ENCODE assay signal across 8 cellular contexts in the genomic region with DNA sequence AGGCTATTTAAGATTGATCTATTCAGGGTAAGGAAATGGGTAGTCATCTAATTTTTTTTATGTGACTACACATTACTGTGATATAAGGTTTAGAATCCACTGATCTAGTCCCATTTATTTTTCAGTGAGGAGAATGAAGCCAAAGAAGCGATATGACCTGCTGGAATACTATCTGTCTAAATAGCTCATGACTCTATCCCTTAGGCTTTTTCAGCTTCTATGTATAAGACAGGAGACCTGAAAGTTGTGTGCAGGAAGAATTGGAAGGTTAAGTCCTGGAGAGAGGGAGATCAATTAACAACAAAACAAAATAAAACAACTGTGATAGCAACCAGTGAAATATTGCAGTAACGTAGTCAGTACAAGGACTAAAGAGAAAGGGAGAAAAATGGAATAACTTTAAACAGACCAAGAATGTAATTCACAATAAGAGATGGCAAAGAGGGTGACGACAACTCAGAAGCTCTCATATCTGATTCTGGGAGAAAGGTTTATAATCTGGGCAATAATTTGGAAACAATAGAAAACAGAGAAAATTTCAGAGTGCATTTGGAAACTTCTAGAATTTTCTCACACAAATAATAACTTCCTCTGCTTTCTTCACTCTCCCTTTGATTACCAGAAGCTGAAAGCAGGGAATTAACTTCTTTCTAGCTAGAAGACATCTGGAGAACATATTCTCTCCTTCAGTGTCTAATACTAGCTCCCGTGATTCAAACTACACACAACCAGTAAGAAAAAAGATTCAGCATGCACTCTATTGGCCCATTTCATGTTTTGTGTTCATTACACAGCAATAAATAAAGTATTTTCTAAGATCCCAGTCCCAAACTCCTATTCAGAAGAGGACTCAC. TPM values are rescaled to one million over a fixed set of nuclear protein-coding genes. Genes with fewer than 3 reads are reported as not detected.
DNase-seq lines count a peak whose midpoint lies in the region; ATAC-seq and TF ChIP-seq lines count a peak whose summit lies in the region.

No MANE protein-coding gene starts in this region.

- H4K20me1 ChIP-seq in OCI-LY7 (ENCODE audit: insufficient read depth, low read length): no peaks in the 10 kb centered on the region

- no TSS peak for BruUV-seq in OCI-LY7 (replicated peaks; lab: Mats Ljungman, UMichigan)

- H3K4me1 Mint-ChIP-seq in T-helper 2 cell treated with Interferon-gamma antibody and Interleukin-4, amounts not matched to agents 5 μg/mL and 100 μg/mL, for 36 hours (ENCODE audit: low read depth): peaks cover 28% of the 10 kb centered on the region

- no peak for ATAC-seq in thoracic aorta (ENCODE audit: insufficient number of reproducible peaks, low FRiP score, low read depth)

- no peaks in the 10 kb centered on the region for H3K27me3 Mint-ChIP-seq in T-helper 2 cell treated with Interferon-gamma antibody and Interleukin-4, amounts not matched to agents 5 μg/mL and 100 μg/mL, for 36 hours (ENCODE audit: low read depth)

- peak overlapping the region; percentile 72; the same call in 1 of the 2 replicates for H2AFZ ChIP-seq in OCI-LY7 (ENCODE audit: low read length)

- H3K27me3 ChIP-seq in thoracic aorta (replicated peaks; ENCODE audit: insufficient read depth): no peaks in the 10 kb centered on the region

- H3K79me2 ChIP-seq in OCI-LY7 (ENCODE audit: insufficient read depth, low read depth, low read length): no peaks in the 10 kb centered on the region

- H3K4me2 ChIP-seq in OCI-LY7 (ENCODE audit: low read length): peak overlapping the region; percentile 41

- intact Hi-C loops in OCI-LY7 (cut with micrococcal nuclease; ENCODE audit: unreplicated experiment): no loop called here

- H3K9me2 ChIP-seq in OCI-LY7 (ENCODE audit: insufficient read depth, low read length): no peaks in the 10 kb centered on the region

- no peaks in the 10 kb centered on the region for H3K9me3 Mint-ChIP-seq in T-helper 2 cell treated with Interferon-gamma antibody and Interleukin-4, amounts not matched to agents 5 μg/mL and 100 μg/mL, for 36 hours

- H3K36me3 ChIP-seq in OCI-LY7 (ENCODE audit: insufficient read depth, low read length): no peaks in the 10 kb centered on the region
- H3K36me3 ChIP-seq in thoracic aorta: no peaks in the 10 kb centered on the region

- TF ChIP-seq CTCF in OCI-LY7 (conservative IDR thresholded peaks at IDR 0.05; ENCODE audit: low read length) (no peak), thoracic aorta (IDR thresholded peaks at IDR 0.05) (no peak)

- POLR2A ChIA-PET in OCI-LY7 (lab: Charles Lee): interaction anchor here (0.6 to 0.7 kb wide), 3 partner anchors 65 to 1071 kb away, joined by 3 read pairs; no protein-coding TSS in a partner anchor

- H3K9me3 ChIP-seq in OCI-LY7 (ENCODE audit: low read length) (no peaks in the 10 kb centered on the region), thoracic aorta (no peaks in the 10 kb centered on the region)

- H3K4me3 ChIP-seq in OCI-LY7 (ENCODE audit: low read depth, low read length, poor library complexity, severe bottlenecking) (peak overlapping the region; percentile 44), thoracic aorta (peak overlapping the region; percentile 86)

- no peaks in the 10 kb centered on the region for H3K4me1 ChIP-seq in OCI-LY7 (ENCODE audit: insufficient read depth, low read length, poor library complexity, severe bottlenecking)
- peaks cover 10 to 23% of the 10 kb centered on the region in 2 donors for H3K4me1 ChIP-seq in thoracic aorta (ENCODE audit: control insufficient read depth in 1 of 2, low read depth in 2 of 2)

- CTCF ChIA-PET in OCI-LY7 (lab: Charles Lee; ENCODE audit: unreplicated experiment): no interaction called here

- peak overlapping the region; percentile 43 for H3K27ac Mint-ChIP-seq in T-helper 2 cell treated with Interferon-gamma antibody and Interleukin-4, amounts not matched to agents 5 μg/mL and 100 μg/mL, for 36 hours

- peak overlapping the region; percentile 88 for H3K4me3 Mint-ChIP-seq in T-helper 2 cell treated with Interferon-gamma antibody and Interleukin-4, amounts not matched to agents 5 μg/mL and 100 μg/mL, for 36 hours

- H3K27ac ChIP-seq in OCI-LY7 (ENCODE audit: low read depth, low read length, poor library complexity, severe bottlenecking) (no peak overlapping the region), thoracic aorta (peak overlapping the region; percentile 53 to 68)

- no peaks in the 10 kb centered on the region for H3K36me3 Mint-ChIP-seq in T-helper 2 cell treated with Interferon-gamma antibody and Interleukin-4, amounts not matched to agents 5 μg/mL and 100 μg/mL, for 36 hours (ENCODE audit: low read depth)

- DNase-seq in T-helper 2 cell treated with Interferon-gamma antibody and Interleukin-4, amounts not matched to agents 5 μg/mL and 100 μg/mL, for 36 hours (ENCODE audit: low spot score): no peak
- DNase-seq in T-helper 2 cell (no peak), OCI-LY7 (ENCODE audit: low spot score) (no peak), glomerular endothelial cell (ENCODE audit: extremely low read depth, low read depth, low spot score) (peak; percentile 44), thoracic aorta (ENCODE audit: low spot score) (no peak), SHP77 (lab: John Stamatoyannopoulos, UW) (no peak), COR-L47 (lab: John Stamatoyannopoulos, UW) (no peak), NCI-H446 treated with DMSO at 0.1 percent for 48 hours (lab: John Stamatoyannopoulos, UW) (no peak)

RNA-seq across cellular contexts. Expression of gene CASP12, which starts 19.2 kb away (rescaled TPM):
- not detected in 2 replicates for total RNA-seq in OCI-LY7 (2014; rRNA removed; shearing (Covaris generic))
- total RNA-seq in OCI-LY7 (2022) (not detected in 2 replicates), glomerular endothelial cell (1.0 and 3.0 TPM in 2 replicates), thoracic aorta (1 to 10 TPM; 4.7 to 7.8 TPM)

RNA-seq across cellular contexts. Expression of gene CASP4, which starts 50.9 kb away (rescaled TPM):
- 0.28 and 0.88 TPM in 2 replicates for total RNA-seq in OCI-LY7 (2014; rRNA removed; shearing (Covaris generic))
- total RNA-seq in OCI-LY7 (2022) (1.4 and 1.6 TPM in 2 replicates), glomerular endothelial cell (159 and 1,759 TPM in 2 replicates), thoracic aorta (100 to 1,000 TPM in 1 of 2 donors, 10 to 100 TPM in 1; 72.7 to 199 TPM)

Comparison
In these comparisons a context has a peak if more than half of its experiments do, and no peak if none do; other contexts are left out.
1. RNA of gene CASP4, which starts 50.9 kb away (total RNA-seq): 72.7 to 199 TPM in thoracic aorta and 159 to 1,759 TPM in glomerular endothelial cell; 0.28 to 1.6 TPM in OCI-LY7; every median in the first group is over 10 times any median in the second.